ENCODE assay signal across 26 cellular contexts in genomic region chr19:47756627-47756929, GRCh38. TPM values are rescaled to one million over a fixed set of nuclear protein-coding genes. Genes with fewer than 3 reads are reported as not detected.
DNase-seq lines count a peak whose midpoint lies in the region; ATAC-seq, FAIRE-seq and TF ChIP-seq lines count a peak whose summit lies in the region.
"Had no signal": no experiment of that assay in that cellular context is flagged by ENCODE, and none has a peak within 500 bp of the region (broad histone marks: within the 10 kb centered on the region; RNA-seq: fewer than 3 reads in every experiment).

No MANE protein-coding gene starts in this region.

- peaks cover 3% of the 10 kb centered on the region for H3K4me1 Mint-ChIP-seq in activated T-cell treated with anti-CD3 and anti-CD28 coated beads, Interleukin-2, amount 50 U/mL, for 24 hours (ENCODE audit: low read depth)
- no peaks in the 10 kb centered on the region for H3K4me1 Mint-ChIP-seq in stimulated activated effector memory CD8-positive, alpha-beta T cell treated with anti-CD3 and anti-CD28 coated beads, Interleukin-12 subunit alpha, Interleukin-12 subunit beta, amount 100 ng/mL, for 72 hours

- H3K4me1 ChIP-seq in HepG2 (ENCODE audit: insufficient read depth, low read length) = peaks cover 28% of the 10 kb centered on the region

- H3K36me3 Mint-ChIP-seq in activated T-cell treated with anti-CD3 and anti-CD28 coated beads, Interleukin-2, amount 50 U/mL, for 24 hours (ENCODE audit: low read depth) = peaks cover 79% of the 10 kb centered on the region
- H3K36me3 Mint-ChIP-seq in stimulated activated effector memory CD8-positive, alpha-beta T cell treated with anti-CD3 and anti-CD28 coated beads, Interleukin-12 subunit alpha, Interleukin-12 subunit beta, amount 100 ng/mL, for 72 hours = peaks cover 88% of the 10 kb centered on the region

- no peak for FAIRE-seq in HepG2 (lab: Jason Lieb, UNC)
- FAIRE-seq: H1 had no signal

- intact Hi-C loops in HepG2 (cut with micrococcal nuclease; ENCODE audit: unreplicated experiment) = no loop called here

- H3K36me3 ChIP-seq in HepG2 (replicated peaks in 1 of 2; ENCODE audit: control insufficient read depth in 1 of 2, insufficient read depth in 2 of 2, low read length in 2 of 2) = peaks cover 20 to 54% of the 10 kb centered on the region in 2 experiments; a peak in 4 of 5 replicates

- H3K79me2 ChIP-seq in HepG2 (ENCODE audit: insufficient read depth, low read length) = no peaks in the 10 kb centered on the region

- no peak for DNase-seq in activated T-cell treated with anti-CD3 and anti-CD28 coated beads, Interleukin-2, amount 50 U/mL, for 24 hours
- no peak for DNase-seq in activated T-cell treated with anti-CD3 and anti-CD28 coated beads, Interleukin-2, amount 50 U/mL, for 1 hour
- DNase-seq in RWPE1 (ENCODE audit: low spot score) (no peak), HepG2 (ENCODE audit: low spot score) (no peak), NCI-H69 (lab: John Stamatoyannopoulos, UW) (no peak), A172 (ENCODE audit: low spot score) (no peak)
- no peak for DNase-seq in stimulated activated effector memory CD8-positive, alpha-beta T cell treated with anti-CD3 and anti-CD28 coated beads, Interleukin-12 subunit alpha, Interleukin-12 subunit beta, amount 100 ng/mL, for 72 hours (ENCODE audit: low spot score in 2 of 2)
- DNase-seq: 8988T; Calu3; CD8-positive, alpha-beta memory T cell; EL; GF-D8; KBM-7; MM.1S; NCI-H1048; NCI-H1417 treated with DMSO at 0.1 percent for 48 hours; NCI-H1930; NCI-H226; NCI-H510A treated with DMSO at 0.1 percent for 48 hours; NCI-H774; NK-92 treated with Interleukin-12 subunit alpha and Interleukin-12 subunit beta, amount 100 ng/mL, for 24 hours had no signal

- BruUV-seq in HepG2 (replicated peaks; lab: Mats Ljungman, UMichigan) = no TSS peak

- H3K9ac ChIP-seq in HepG2 (ENCODE audit: insufficient read depth, low read depth, low read length) = no peak overlapping the region

- no peak overlapping the region for H3K4me3 Mint-ChIP-seq in activated T-cell treated with anti-CD3 and anti-CD28 coated beads, Interleukin-2, amount 50 U/mL, for 24 hours
- no peak overlapping the region for H3K4me3 Mint-ChIP-seq in stimulated activated effector memory CD8-positive, alpha-beta T cell treated with anti-CD3 and anti-CD28 coated beads, Interleukin-12 subunit alpha, Interleukin-12 subunit beta, amount 100 ng/mL, for 72 hours

- no peaks in the 10 kb centered on the region for H3K9me3 Mint-ChIP-seq in activated T-cell treated with anti-CD3 and anti-CD28 coated beads, Interleukin-2, amount 50 U/mL, for 24 hours
- no peaks in the 10 kb centered on the region for H3K9me3 Mint-ChIP-seq in stimulated activated effector memory CD8-positive, alpha-beta T cell treated with anti-CD3 and anti-CD28 coated beads, Interleukin-12 subunit alpha, Interleukin-12 subunit beta, amount 100 ng/mL, for 72 hours

- peak overlapping the region; percentile 22 for H3K27ac Mint-ChIP-seq in activated T-cell treated with anti-CD3 and anti-CD28 coated beads, Interleukin-2, amount 50 U/mL, for 24 hours
- H3K27ac Mint-ChIP-seq in stimulated activated effector memory CD8-positive, alpha-beta T cell treated with anti-CD3 and anti-CD28 coated beads, Interleukin-12 subunit alpha, Interleukin-12 subunit beta, amount 100 ng/mL, for 72 hours = peak overlapping the region; percentile 67

- ATAC-seq in HepG2 = no peak
- no peak for ATAC-seq in stimulated activated effector memory CD8-positive, alpha-beta T cell treated with anti-CD3 and anti-CD28 coated beads, Interleukin-12 subunit alpha, Interleukin-12 subunit beta, amount 100 ng/mL, for 72 hours
- ATAC-seq in GM18498 (IDR thresholded peaks at IDR 0.05; ENCODE audit: unreplicated experiment) = no peak

- TF ChIP-seq POLR2A in HepG2 (IDR thresholded peaks at IDR 0.05; ENCODE audit: insufficient read depth in 1 of 2, low read depth in 2 of 2, low read length in 2 of 2) = no peak

- in situ Hi-C loops in HepG2 (cut with HindIII; ENCODE audit: extremely low pct_ligation_motif_present, low pct_unique_long_range_greater_than_20kb) = no loop called here

- no peak overlapping the region for H3K4me2 ChIP-seq in HepG2 (ENCODE audit: low read depth, low read length)

- CTCF ChIA-PET in RWPE1 (lab: Yijun Ruan, JAX) (interaction anchor here (1.0 kb wide), 1 partner anchor 44 kb away, joined by 3 read pairs; the partner anchor contains the start of gene EHD2), HepG2 (lab: Yijun Ruan, JAX; ENCODE audit: low intra/inter-chr PET ratio, low total read pairs) (no interaction called here)

- H3K27me3 Mint-ChIP-seq in activated T-cell treated with anti-CD3 and anti-CD28 coated beads, Interleukin-2, amount 50 U/mL, for 24 hours = no peaks in the 10 kb centered on the region
- H3K27me3 Mint-ChIP-seq: CD8-positive, alpha-beta memory T cell had no signal

- 0 out of 2 replicates have a peak, but pooled peaks cover 5% of the 10 kb centered on the region for H4K20me1 ChIP-seq in HepG2 (ENCODE audit: insufficient read depth, low read length)

- WGBS in HepG2 (ENCODE audit: low lambda C conversion rate) = 98% methylated on average over 12 of the region's 12 CpGs

- H3K9me3 ChIP-seq in HepG2 (ENCODE audit: low read length) = no peaks in the 10 kb centered on the region

- H3K27ac ChIP-seq in RWPE1 (0 out of 2 replicates have a peak overlapping the region, but pooled peaks have one; percentile 6), HepG2 (ENCODE audit: extremely low read length, insufficient read depth, low read length) (no peak overlapping the region)
- H3K27ac ChIP-seq: C4-2B had no signal

- TF ChIP-seq CTCF in RWPE1 (conservative IDR thresholded peaks at IDR 0.05; ENCODE audit: low read depth) (no peak), HepG2 (CRISPR knock-in tag; IDR thresholded peaks at IDR 0.05) (no peak)

- no peak overlapping the region for H2AFZ ChIP-seq in HepG2 (ENCODE audit: low read length)

- TF ChIP-seq RAD21 in HepG2 (CRISPR knock-in tag; IDR thresholded peaks at IDR 0.05) = no peak

- POLR2A ChIA-PET in RWPE1 (lab: Yijun Ruan, JAX; ENCODE audit: low non-redundant PET) (no interaction called here), HepG2 (lab: Yijun Ruan, JAX) (interaction anchor here (1.1 kb wide), 1 partner anchor 11 kb away, joined by 4 read pairs; the partner anchor contains the start of gene NOP53)

- H3K27me3 ChIP-seq in HepG2 (ENCODE audit: control insufficient read depth in 1 of 2, insufficient read depth in 2 of 2, low read length in 2 of 2) = no peaks in the 10 kb centered on the region

- H3K4me3 ChIP-seq in HepG2 (replicated peaks in 1 of 3; ENCODE audit: insufficient read depth in 1 of 3, low read depth in 2 of 3, low read length in 3 of 3) = no peak overlapping the region

- no peak for TF ChIP-seq EP300 in HepG2 (IDR thresholded peaks at IDR 0.05; ENCODE audit: low read depth in 2 of 2, low read length in 2 of 2)
- no peak for TF ChIP-seq EP300 in HepG2 (CRISPR knock-in tag; IDR thresholded peaks at IDR 0.05; ENCODE audit: borderline replicate concordance)

RNA-seq across cellular contexts. Expression of gene NOP53, which starts 11.2 kb away (rescaled TPM):
- 44.2 and 53.9 TPM in 2 replicates for total RNA-seq in HepG2 (2016; rRNA removed; fragmentation: Illumina TruSeq; extraction: Trizol)
- total RNA-seq in HepG2 (2016; cell fraction: cytosol; rRNA removed; fragmentation: Illumina TruSeq; extraction: Trizol; ENCODE audit: low read depth) = 107 and 126 TPM in 2 replicates
- total RNA-seq in HepG2 (2016; cell fraction: insoluble cytoplasmic fraction; rRNA removed; fragmentation: Illumina TruSeq; extraction: Trizol) = 45.6 and 56.7 TPM in 2 replicates
- total RNA-seq in HepG2 (2016; cell fraction: membrane; rRNA removed; fragmentation: Illumina TruSeq; extraction: Trizol) = 135 and 149 TPM in 2 replicates
- 47.1 and 55.4 TPM in 2 replicates for total RNA-seq in HepG2 (2016; cell fraction: nucleus; rRNA removed; fragmentation: Illumina TruSeq; extraction: Trizol)
- 137 and 141 TPM in 2 replicates for polyA plus RNA-seq in HepG2 (2011; rRNA removed)
- polyA plus RNA-seq in HepG2 (2011; cell fraction: cytosol; rRNA removed) = 112 and 146 TPM in 2 replicates
- 144 and 157 TPM in 2 replicates for polyA plus RNA-seq in HepG2 (2011; cell fraction: nucleus; rRNA removed)
- polyA plus RNA-seq in HepG2 (2012) = 184 and 186 TPM in 2 replicates
- polyA plus RNA-seq in HepG2 (2016; cell fraction: cytosol; fragmentation: Illumina TruSeq; extraction: Trizol; ENCODE audit: low read depth) = 140 and 165 TPM in 2 replicates
- 95.8 and 96.6 TPM in 2 replicates for polyA plus RNA-seq in HepG2 (2016; cell fraction: insoluble cytoplasmic fraction; fragmentation: Illumina TruSeq; extraction: Trizol; ENCODE audit: low read depth)
- 223 and 257 TPM in 2 replicates for polyA plus RNA-seq in HepG2 (2016; cell fraction: membrane; fragmentation: Illumina TruSeq; extraction: Trizol; ENCODE audit: low read depth)
- polyA plus RNA-seq in HepG2 (2016; cell fraction: nucleus; fragmentation: Illumina TruSeq; extraction: Trizol; ENCODE audit: insufficient read depth, low read depth) = 129 and 142 TPM in 2 replicates
- polyA minus RNA-seq in HepG2 (2011; rRNA and poly(A)+ RNA removed; ENCODE audit: low replicate concordance) = 51.2 and 58.9 TPM in 2 replicates
- polyA minus RNA-seq in HepG2 (2011; cell fraction: cytosol; rRNA and poly(A)+ RNA removed) = 55.2 and 56.4 TPM in 2 replicates
- 36.2 and 36.4 TPM in 2 replicates for polyA minus RNA-seq in HepG2 (2011; cell fraction: nucleus; rRNA and poly(A)+ RNA removed)
- 20.2 and 41.3 TPM in 2 replicates for total RNA-seq in A172 (2014; rRNA removed; shearing (Covaris generic))

RNA-seq across cellular contexts. Expression of gene SELENOW, which starts 21.9 kb away (rescaled TPM):
- 57.0 and 64.7 TPM in 2 replicates for total RNA-seq in HepG2 (2016; rRNA removed; fragmentation: Illumina TruSeq; extraction: Trizol)
- total RNA-seq in HepG2 (2016; cell fraction: cytosol; rRNA removed; fragmentation: Illumina TruSeq; extraction: Trizol; ENCODE audit: low read depth) = 415 and 416 TPM in 2 replicates
- total RNA-seq in HepG2 (2016; cell fraction: insoluble cytoplasmic fraction; rRNA removed; fragmentation: Illumina TruSeq; extraction: Trizol) = 46.9 and 63.2 TPM in 2 replicates
- total RNA-seq in HepG2 (2016; cell fraction: membrane; rRNA removed; fragmentation: Illumina TruSeq; extraction: Trizol) = 235 and 276 TPM in 2 replicates
- 28.8 and 32.2 TPM in 2 replicates for total RNA-seq in HepG2 (2016; cell fraction: nucleus; rRNA removed; fragmentation: Illumina TruSeq; extraction: Trizol)
- 50.3 and 55.8 TPM in 2 replicates for polyA plus RNA-seq in HepG2 (2011; rRNA removed)
- polyA plus RNA-seq in HepG2 (2011; cell fraction: cytosol; rRNA removed) = 52.1 and 56.8 TPM in 2 replicates
- polyA plus RNA-seq in HepG2 (2011; cell fraction: nucleus; rRNA removed) = 41.3 and 52.2 TPM in 2 replicates
- 14.6 and 20.9 TPM in 2 replicates for polyA plus RNA-seq in HepG2 (2012)
- polyA plus RNA-seq in HepG2 (2016; cell fraction: cytosol; fragmentation: Illumina TruSeq; extraction: Trizol; ENCODE audit: low read depth) = 421 and 463 TPM in 2 replicates
- 46.3 and 48.2 TPM in 2 replicates for polyA plus RNA-seq in HepG2 (2016; cell fraction: insoluble cytoplasmic fraction; fragmentation: Illumina TruSeq; extraction: Trizol; ENCODE audit: low read depth)
- polyA plus RNA-seq in HepG2 (2016; cell fraction: membrane; fragmentation: Illumina TruSeq; extraction: Trizol; ENCODE audit: low read depth) = 226 and 236 TPM in 2 replicates
- 54.1 and 65.0 TPM in 2 replicates for polyA plus RNA-seq in HepG2 (2016; cell fraction: nucleus; fragmentation: Illumina TruSeq; extraction: Trizol; ENCODE audit: insufficient read depth, low read depth)
- 20.3 and 61.1 TPM in 2 replicates for polyA minus RNA-seq in HepG2 (2011; rRNA and poly(A)+ RNA removed; ENCODE audit: low replicate concordance)
- 7.8 and 8.5 TPM in 2 replicates for polyA minus RNA-seq in HepG2 (2011; cell fraction: cytosol; rRNA and poly(A)+ RNA removed)
- polyA minus RNA-seq in HepG2 (2011; cell fraction: nucleus; rRNA and poly(A)+ RNA removed) = 7.5 and 10.1 TPM in 2 replicates
- 152 and 179 TPM in 2 replicates for total RNA-seq in A172 (2014; rRNA removed; shearing (Covaris generic))

RNA-seq across cellular contexts. Expression of gene EHD2, which starts 43.4 kb away (rescaled TPM):
- 0.08 and 0.09 TPM in 2 replicates for total RNA-seq in HepG2 (2016; rRNA removed; fragmentation: Illumina TruSeq; extraction: Trizol)
- not detected in 2 replicates for total RNA-seq in HepG2 (2016; cell fraction: cytosol; rRNA removed; fragmentation: Illumina TruSeq; extraction: Trizol; ENCODE audit: low read depth)
- not detected in 2 replicates for total RNA-seq in HepG2 (2016; cell fraction: insoluble cytoplasmic fraction; rRNA removed; fragmentation: Illumina TruSeq; extraction: Trizol)
- not detected in 2 replicates for total RNA-seq in HepG2 (2016; cell fraction: membrane; rRNA removed; fragmentation: Illumina TruSeq; extraction: Trizol)
- not detected in 2 replicates for total RNA-seq in HepG2 (2016; cell fraction: nucleus; rRNA removed; fragmentation: Illumina TruSeq; extraction: Trizol)
- 0.28 and 0.33 TPM in 2 replicates for polyA plus RNA-seq in HepG2 (2011; rRNA removed)
- polyA plus RNA-seq in HepG2 (2011; cell fraction: cytosol; rRNA removed) = 0.25 and 0.33 TPM in 2 replicates
- polyA plus RNA-seq in HepG2 (2011; cell fraction: nucleus; rRNA removed) = 1.2 and 1.3 TPM in 2 replicates
- 0.37 and 0.80 TPM in 2 replicates for polyA plus RNA-seq in HepG2 (2012)
- not detected in 2 replicates for polyA plus RNA-seq in HepG2 (2016; cell fraction: cytosol; fragmentation: Illumina TruSeq; extraction: Trizol; ENCODE audit: low read depth)
- polyA plus RNA-seq in HepG2 (2016; cell fraction: insoluble cytoplasmic fraction; fragmentation: Illumina TruSeq; extraction: Trizol; ENCODE audit: low read depth) = 0.05 TPM in 1 of 2 replicates, not detected in the other
- not detected in 2 replicates for polyA plus RNA-seq in HepG2 (2016; cell fraction: membrane; fragmentation: Illumina TruSeq; extraction: Trizol; ENCODE audit: low read depth)
- not detected in 2 replicates for polyA plus RNA-seq in HepG2 (2016; cell fraction: nucleus; fragmentation: Illumina TruSeq; extraction: Trizol; ENCODE audit: insufficient read depth, low read depth)
- polyA minus RNA-seq in HepG2 (2011; rRNA and poly(A)+ RNA removed; ENCODE audit: low replicate concordance) = 0.46 and 5.6 TPM in 2 replicates
- 0.53 and 1.3 TPM in 2 replicates for polyA minus RNA-seq in HepG2 (2011; cell fraction: cytosol; rRNA and poly(A)+ RNA removed)
- polyA minus RNA-seq in HepG2 (2011; cell fraction: nucleus; rRNA and poly(A)+ RNA removed) = 0.26 and 0.87 TPM in 2 replicates
- 24.0 and 28.6 TPM in 2 replicates for total RNA-seq in A172 (2014; rRNA removed; shearing (Covaris generic))
- polyA plus RNA-seq: CD8-positive, alpha-beta memory T cell had no signal

RNA-seq across cellular contexts. Expression of gene TPRX1, which starts 47.8 kb away (rescaled TPM):
- total RNA-seq in HepG2 (2016; rRNA removed; fragmentation: Illumina TruSeq; extraction: Trizol) = not detected in 2 replicates
- not detected in 2 replicates for total RNA-seq in HepG2 (2016; cell fraction: cytosol; rRNA removed; fragmentation: Illumina TruSeq; extraction: Trizol; ENCODE audit: low read depth)
- total RNA-seq in HepG2 (2016; cell fraction: insoluble cytoplasmic fraction; rRNA removed; fragmentation: Illumina TruSeq; extraction: Trizol) = not detected in 2 replicates
- not detected in 2 replicates for total RNA-seq in HepG2 (2016; cell fraction: membrane; rRNA removed; fragmentation: Illumina TruSeq; extraction: Trizol)
- not detected in 2 replicates for total RNA-seq in HepG2 (2016; cell fraction: nucleus; rRNA removed; fragmentation: Illumina TruSeq; extraction: Trizol)
- polyA plus RNA-seq in HepG2 (2011; rRNA removed) = not detected in 2 replicates
- not detected in 2 replicates for polyA plus RNA-seq in HepG2 (2011; cell fraction: cytosol; rRNA removed)
- polyA plus RNA-seq in HepG2 (2011; cell fraction: nucleus; rRNA removed) = not detected in 2 replicates
- polyA plus RNA-seq in HepG2 (2012) = not detected in 2 replicates
- polyA plus RNA-seq in HepG2 (2016; cell fraction: cytosol; fragmentation: Illumina TruSeq; extraction: Trizol; ENCODE audit: low read depth) = not detected in 2 replicates
- polyA plus RNA-seq in HepG2 (2016; cell fraction: insoluble cytoplasmic fraction; fragmentation: Illumina TruSeq; extraction: Trizol; ENCODE audit: low read depth) = not detected in 2 replicates
- not detected in 2 replicates for polyA plus RNA-seq in HepG2 (2016; cell fraction: membrane; fragmentation: Illumina TruSeq; extraction: Trizol; ENCODE audit: low read depth)
- polyA plus RNA-seq in HepG2 (2016; cell fraction: nucleus; fragmentation: Illumina TruSeq; extraction: Trizol; ENCODE audit: insufficient read depth, low read depth) = not detected in 2 replicates
- polyA minus RNA-seq in HepG2 (2011; rRNA and poly(A)+ RNA removed; ENCODE audit: low replicate concordance) = not detected in 2 replicates
- not detected in 2 replicates for polyA minus RNA-seq in HepG2 (2011; cell fraction: cytosol; rRNA and poly(A)+ RNA removed)
- not detected in 2 replicates for polyA minus RNA-seq in HepG2 (2011; cell fraction: nucleus; rRNA and poly(A)+ RNA removed)
- total RNA-seq in A172 (2014; rRNA removed; shearing (Covaris generic)) = not detected in 2 replicates
- total RNA-seq: Calu3; CD8-positive, alpha-beta memory T cell; H1; SK-MEL-5 had no signal
- polyA plus RNA-seq: AG04450; CD8-positive, alpha-beta memory T cell had no signal

Comparison
In these comparisons a context has a peak if more than half of its experiments do, and no peak if none do; other contexts are left out.
1. RNA of gene EHD2, which starts 43.4 kb away (total RNA-seq): 24.0 to 28.6 TPM in A172; 0.08 to 0.09 TPM in HepG2; every median in the first group is over 10 times any median in the second.